ENCODE assay signal across 12 cellular contexts in genomic region chr19:47813995-47814328, GRCh38. TPM values are rescaled to one million over a fixed set of nuclear protein-coding genes. Genes with fewer than 3 reads are reported as not detected.
DNase-seq lines count a peak whose midpoint lies in the region; ATAC-seq, FAIRE-seq and TF ChIP-seq lines count a peak whose summit lies in the region.
"Had no signal": no experiment of that assay in that cellular context is flagged by ENCODE, and none has a peak within 500 bp of the region (broad histone marks: within the 10 kb centered on the region; RNA-seq: fewer than 3 reads in every experiment).

No MANE protein-coding gene starts in this region.

- no peak overlapping the region; the same call in 1 of the 2 replicates for H3K18ac ChIP-seq in H1 (ENCODE audit: extremely low read depth, low read length)

- H3K9me3 Mint-ChIP-seq in CD8-positive, alpha-beta T cell: no peaks in the 10 kb centered on the region
- H3K9me3 Mint-ChIP-seq in activated CD4-positive, alpha-beta memory T cell treated with anti-CD3 and anti-CD28 coated beads, Interleukin-2, amount 10 ng/mL, durations not matched to agents 7 days and 5 days: no peaks in the 10 kb centered on the region

- no peak overlapping the region for H2AFZ ChIP-seq in H1 (ENCODE audit: low read length)

- CTCF ChIA-PET in CD8-positive, alpha-beta T cell (lab: Charles Lee): interaction anchor here (0.5 to 1.7 kb wide), 7 partner anchors 14 to 53 kb away, joined by 3 to 5 read pairs (median 3); no protein-coding TSS in a partner anchor
- CTCF ChIA-PET in H1 (lab: Charles Lee; ENCODE audit: partially characterized antibody) (interaction anchor here (0.7 to 4.0 kb wide), 23 partner anchors 8 to 750 kb away, joined by 3 to 31 read pairs (median 4); partner anchors contain the start of gene EHD2), A673 (lab: Charles Lee) (no interaction called here)
- CTCF ChIA-PET in activated CD4-positive, alpha-beta memory T cell treated with anti-CD3 and anti-CD28 coated beads, Interleukin-2, amount 10 ng/mL, durations not matched to agents 7 days and 5 days (lab: Charles Lee): interaction anchor here (1.6 to 2.2 kb wide), 2 partner anchors 48 to 49 kb away, joined by 3 to 11 read pairs; no protein-coding TSS in a partner anchor

- H3K9me3 ChIP-seq in CD8-positive, alpha-beta T cell (ENCODE audit: low read length): no peaks in the 10 kb centered on the region
- H3K9me3 ChIP-seq in H1 (ENCODE audit: insufficient read depth in 2 of 2, low read depth in 1 of 2, low read length in 1 of 2) (no peaks in the 10 kb centered on the region), A673 (ENCODE audit: low read depth, low read length, poor library complexity, severe bottlenecking) (no peaks in the 10 kb centered on the region)
- H3K9me3 ChIP-seq: BLaER1 had no signal

- H3K4me1 Mint-ChIP-seq in CD8-positive, alpha-beta T cell (ENCODE audit: low read depth): no peaks in the 10 kb centered on the region
- no peaks in the 10 kb centered on the region for H3K4me1 Mint-ChIP-seq in activated CD4-positive, alpha-beta memory T cell treated with anti-CD3 and anti-CD28 coated beads, Interleukin-2, amount 10 ng/mL, durations not matched to agents 7 days and 5 days

- no TSS peak for BruUV-seq in A673 (replicated peaks; lab: Mats Ljungman, UMichigan)

- no peak for FAIRE-seq in H1 (lab: Jason Lieb, UNC)
- FAIRE-seq: GM12891 had no signal

- H3K14ac ChIP-seq in H1 (ENCODE audit: insufficient read length): no peak overlapping the region

- no peaks in the 10 kb centered on the region for H3K36me3 ChIP-seq in CD8-positive, alpha-beta T cell (ENCODE audit: insufficient read depth, low read length)
- no peaks in the 10 kb centered on the region for H3K36me3 ChIP-seq in H1 (ENCODE audit: control insufficient read depth in 2 of 4, insufficient read depth in 4 of 4, low read length in 3 of 4)
- no peaks in the 10 kb centered on the region for H3K36me3 ChIP-seq in A673 (ENCODE audit: insufficient read depth, low read length, poor library complexity, severe bottlenecking)
- H3K36me3 ChIP-seq: BLaER1 had no signal

- H2BK120ac ChIP-seq in H1 (replicated peaks; ENCODE audit: low read depth, low read length): no peak overlapping the region

- TF ChIP-seq RAD21 in H1 (IDR thresholded peaks at IDR 0.05 in 1 of 2, conservative IDR thresholded peaks at IDR 0.05 in 1 of 2; ENCODE audit: low read depth in 2 of 2, low read length in 2 of 2): no peak

- no peak overlapping the region for H3K27ac Mint-ChIP-seq in CD8-positive, alpha-beta T cell
- H3K27ac Mint-ChIP-seq in activated CD4-positive, alpha-beta memory T cell treated with anti-CD3 and anti-CD28 coated beads, Interleukin-2, amount 10 ng/mL, durations not matched to agents 7 days and 5 days: no peak overlapping the region

- H4K20me1 ChIP-seq in H1 (replicated peaks in 1 of 2; ENCODE audit: control insufficient read depth in 1 of 2, insufficient read depth in 2 of 2, low read length in 2 of 2): no peaks in the 10 kb centered on the region
- H4K20me1 ChIP-seq: BLaER1 had no signal

- TF ChIP-seq EP300 in H1 (IDR thresholded peaks at IDR 0.05; ENCODE audit: borderline replicate concordance in 1 of 2, low read depth in 2 of 2, low read length in 2 of 2): no peak

- H3K9ac ChIP-seq in H1 (replicated peaks in 1 of 4; ENCODE audit: extremely low read depth in 1 of 4, low read depth in 3 of 4, low read length in 3 of 4): no peak overlapping the region
- H3K9ac ChIP-seq: BLaER1 had no signal

- H2BK5ac ChIP-seq in H1 (ENCODE audit: low read depth, low read length): peak overlapping the region; percentile 32; the same call in 1 of the 2 replicates

- 71% methylated on average over 7 of the region's 7 CpGs; no CpG with 5 or more reads in 1 of the 2 experiments for WGBS in H1 (ENCODE audit: extremely low coverage in 1 of 2, insufficient coverage in 1 of 2, insufficient read length in 1 of 2, insufficient replicate concordance in 2 of 2, low coverage in 1 of 2, low lambda C conversion rate in 2 of 2, missing lambda C conversion rate in 1 of 2), 2 experiments

- H4K8ac ChIP-seq in H1 (ENCODE audit: extremely low read depth, insufficient read depth, low read length): no peak overlapping the region

- no peaks in the 10 kb centered on the region for H3K27me3 ChIP-seq in CD8-positive, alpha-beta T cell (ENCODE audit: insufficient read depth, low read length)
- H3K27me3 ChIP-seq in H1 (replicated peaks in 1 of 4; ENCODE audit: control insufficient read depth in 3 of 4, extremely low read depth in 1 of 4, insufficient read depth in 3 of 4, low read length in 3 of 4): no peaks in the 10 kb centered on the region
- H3K27me3 ChIP-seq in A673 (replicated peaks; ENCODE audit: insufficient read depth, low read depth, low read length, poor library complexity): no peaks in the 10 kb centered on the region

- intact Hi-C loops in CD8-positive, alpha-beta T cell (cut with DNase I, micrococcal nuclease): loop anchor here in 1 of 2 experiments (1.0 kb wide), 1 partner anchor 49 kb away; no protein-coding TSS in a partner anchor
- intact Hi-C loops in A673 (cut with micrococcal nuclease; ENCODE audit: unreplicated experiment): loop anchor here (1.0 kb wide), 1 partner anchor 49 kb away; no protein-coding TSS in a partner anchor

- peaks cover 4% of the 10 kb centered on the region; the same call in 1 of the 2 replicates for H3K23me2 ChIP-seq in H1 (ENCODE audit: low read depth, low read length)

- H3K4me1 ChIP-seq in CD8-positive, alpha-beta T cell (ENCODE audit: insufficient read depth, low read length): no peaks in the 10 kb centered on the region
- H3K4me1 ChIP-seq in H1 (replicated peaks in 1 of 4; ENCODE audit: control insufficient read depth in 3 of 4, insufficient read depth in 4 of 4, low read length in 3 of 4) (no peaks in the 10 kb centered on the region; a peak in 2 of 7 replicates), A673 (ENCODE audit: insufficient read depth, low read length, poor library complexity, severe bottlenecking) (no peaks in the 10 kb centered on the region)
- H3K4me1 ChIP-seq: BLaER1 had no signal

- H4K91ac ChIP-seq in H1 (replicated peaks; ENCODE audit: insufficient read length, low read length): no peak overlapping the region

- no peak overlapping the region for H3K4me3 ChIP-seq in CD8-positive, alpha-beta T cell (ENCODE audit: low read depth, low read length)
- H3K4me3 ChIP-seq in H1 (ENCODE audit: extremely low read depth in 1 of 4, insufficient read depth in 2 of 4, low read depth in 3 of 4, low read length in 4 of 4): no peak overlapping the region
- H3K4me3 ChIP-seq in A673 (ENCODE audit: low read depth, low read length, poor library complexity, severe bottlenecking): no peak overlapping the region
- H3K4me3 ChIP-seq: BLaER1 had no signal

- TF ChIP-seq CTCF in 22Rv1 (IDR thresholded peaks at IDR 0.05) (peak; percentile 59), VCaP (conservative IDR thresholded peaks at IDR 0.05) (peak; percentile 56), H1 (IDR thresholded peaks at IDR 0.05; ENCODE audit: control extremely low read depth in 1 of 3, insufficient read depth in 1 of 3, low read depth in 1 of 3, low read length in 3 of 3) (no peak), A673 (conservative IDR thresholded peaks at IDR 0.05; ENCODE audit: low read depth, low read length) (no peak)
- TF ChIP-seq CTCF in CD8-positive, alpha-beta T cell (IDR thresholded peaks at IDR 0.05): peak; percentile 13

- no peak for ATAC-seq in CD8-positive, alpha-beta T cell
- no peak for ATAC-seq in HG03378 (IDR thresholded peaks at IDR 0.05; ENCODE audit: unreplicated experiment)

- H3K4me2 ChIP-seq in H1 (ENCODE audit: insufficient read depth in 1 of 2, low read depth in 2 of 2, low read length in 2 of 2): no peak overlapping the region; a peak in 1 of 4 replicates
- H3K4me2 ChIP-seq: BLaER1 had no signal

- no peaks in the 10 kb centered on the region for H3K79me2 ChIP-seq in H1 (ENCODE audit: control insufficient read depth in 1 of 2, insufficient read depth in 2 of 2, low read length in 2 of 2)

- POLR2A ChIA-PET in CD8-positive, alpha-beta T cell (lab: Charles Lee): no interaction called here
- POLR2A ChIA-PET in H1 (lab: Charles Lee; ENCODE audit: partially characterized antibody): interaction anchor here (1.5 to 1.6 kb wide), 2 partner anchors 36 to 61 kb away, joined by 4 read pairs; no protein-coding TSS in a partner anchor
- POLR2A ChIA-PET in A673 (lab: Charles Lee; ENCODE audit: low non-redundant PET): no interaction called here
- POLR2A ChIA-PET in activated CD4-positive, alpha-beta memory T cell treated with anti-CD3 and anti-CD28 coated beads, Interleukin-2, amount 10 ng/mL, durations not matched to agents 7 days and 5 days (lab: Charles Lee): no interaction called here

- H3K79me1 ChIP-seq in H1 (ENCODE audit: low read depth, low read length): no peaks in the 10 kb centered on the region

- H2BK15ac ChIP-seq in H1 (ENCODE audit: low read length): no peak overlapping the region; the same call in 1 of the 2 replicates

- no peak overlapping the region for H3K4ac ChIP-seq in H1 (replicated peaks; ENCODE audit: insufficient read length, low read depth, low read length)

- no peak overlapping the region for H3K56ac ChIP-seq in H1 (replicated peaks; ENCODE audit: insufficient read length, low read depth, low read length)

- H4K5ac ChIP-seq in H1 (ENCODE audit: insufficient read length, low read depth, low read length): no peak overlapping the region

- H3K23ac ChIP-seq in H1 (ENCODE audit: insufficient read length): no peak overlapping the region

- H3K36me3 Mint-ChIP-seq in CD8-positive, alpha-beta T cell: no peaks in the 10 kb centered on the region
- H3K36me3 Mint-ChIP-seq in activated CD4-positive, alpha-beta memory T cell treated with anti-CD3 and anti-CD28 coated beads, Interleukin-2, amount 10 ng/mL, durations not matched to agents 7 days and 5 days (ENCODE audit: low read depth): no peaks in the 10 kb centered on the region

- no peak for TF ChIP-seq POLR2A in H1 (IDR thresholded peaks at IDR 0.05; ENCODE audit: control extremely low read depth in 1 of 2, low read depth in 2 of 2, low read length in 2 of 2)

- H2BK20ac ChIP-seq in H1 (ENCODE audit: low read length): no peak overlapping the region

- no peak overlapping the region for H2AK5ac ChIP-seq in H1 (ENCODE audit: low read depth, low read length)

- H3K4me3 Mint-ChIP-seq in CD8-positive, alpha-beta T cell: no peak overlapping the region
- no peak overlapping the region for H3K4me3 Mint-ChIP-seq in activated CD4-positive, alpha-beta memory T cell treated with anti-CD3 and anti-CD28 coated beads, Interleukin-2, amount 10 ng/mL, durations not matched to agents 7 days and 5 days

- H3K27ac ChIP-seq in 22Rv1 (no peak overlapping the region), VCaP (no peak overlapping the region), H1 (ENCODE audit: low read depth, low read length) (no peak overlapping the region), A673 (ENCODE audit: low read depth, low read length, poor library complexity, severe bottlenecking) (no peak overlapping the region)
- H3K27ac ChIP-seq in CD8-positive, alpha-beta T cell (ENCODE audit: low read depth, low read length): no peak overlapping the region
- H3K27ac ChIP-seq: BLaER1 had no signal

- H2BK12ac ChIP-seq in H1 (ENCODE audit: low read depth, low read length): 0 out of 2 replicates have a peak overlapping the region, but pooled peaks have one; percentile 39

- DNase-seq in CD8-positive, alpha-beta T cell: no peak
- DNase-seq in H1 (ENCODE audit: low read depth in 1 of 2, low spot score in 2 of 2) (no peak), A673 (ENCODE audit: low spot score) (no peak), HT-29 (ENCODE audit: low spot score) (no peak)
- no peak for DNase-seq in activated CD4-positive, alpha-beta memory T cell treated with anti-CD3 and anti-CD28 coated beads, Interleukin-2, amount 10 ng/mL, durations not matched to agents 7 days and 5 days
- DNase-seq: NCI-H1417 treated with DMSO at 0.1 percent for 48 hours, NCI-H2029 treated with DMSO at 0.1 percent for 48 hours had no signal

- H3K27me3 Mint-ChIP-seq in CD8-positive, alpha-beta T cell (ENCODE audit: low read depth): peaks cover 10% of the 10 kb centered on the region
- H3K27me3 Mint-ChIP-seq in activated CD4-positive, alpha-beta memory T cell treated with anti-CD3 and anti-CD28 coated beads, Interleukin-2, amount 10 ng/mL, durations not matched to agents 7 days and 5 days: peaks cover 4% of the 10 kb centered on the region

RNA-seq across cellular contexts. Expression of gene CRX, which starts 7.8 kb away (rescaled TPM):
- not detected for total RNA-seq in CD8-positive, alpha-beta T cell
- total RNA-seq in H1 (2021; fragmentation: NEBNext Ultra II Directional; extraction: Animal tissue kit (Norgen Biotek cat#: 25700)): not detected in 2 replicates
- polyA plus RNA-seq in H1 (2011; rRNA removed): 0.06 and 0.08 TPM in 2 replicates
- polyA plus RNA-seq in H1 (2011; cell fraction: cytosol; rRNA removed): 0.04 TPM
- 0.03 TPM for polyA plus RNA-seq in H1 (2011; cell fraction: nucleus; rRNA removed)
- 0.08 to 0.24 TPM (median 0.23 TPM) in 3 of 4 replicates, not detected in the other for polyA plus RNA-seq in H1 (2012, experiment 1 of 2)
- 0.08 TPM for polyA plus RNA-seq in H1 (2012, experiment 2 of 2)
- 0.02 TPM for polyA plus RNA-seq in H1 (2013, experiment 1 of 2)
- not detected for polyA plus RNA-seq in H1 (2013, experiment 2 of 2)
- polyA minus RNA-seq in H1 (2011; rRNA and poly(A)+ RNA removed): 0.06 and 0.07 TPM in 2 replicates
- polyA minus RNA-seq in H1 (2011; cell fraction: cytosol; rRNA and poly(A)+ RNA removed): not detected
- not detected for polyA minus RNA-seq in H1 (2011; cell fraction: nucleus; rRNA and poly(A)+ RNA removed)
- not detected in 2 replicates for total RNA-seq in A673 (2021)
- not detected in 2 replicates for total RNA-seq in HT-29 (2014; rRNA removed; shearing (Covaris generic))
- not detected for total RNA-seq in activated CD4-positive, alpha-beta memory T cell treated with anti-CD3 and anti-CD28 coated beads, Interleukin-2, amount 10 ng/mL, durations not matched to agents 7 days and 5 days

RNA-seq across cellular contexts. Expression of gene TPRX1, which starts 9.6 kb away (rescaled TPM):
- total RNA-seq in CD8-positive, alpha-beta T cell: not detected
- not detected in 2 replicates for total RNA-seq in H1 (2021; fragmentation: NEBNext Ultra II Directional; extraction: Animal tissue kit (Norgen Biotek cat#: 25700))
- polyA plus RNA-seq in H1 (2011; rRNA removed): 0.03 and 0.05 TPM in 2 replicates
- not detected for polyA plus RNA-seq in H1 (2011; cell fraction: cytosol; rRNA removed)
- not detected for polyA plus RNA-seq in H1 (2011; cell fraction: nucleus; rRNA removed)
- not detected in 4 replicates for polyA plus RNA-seq in H1 (2012, experiment 1 of 2)
- polyA plus RNA-seq in H1 (2012, experiment 2 of 2): not detected
- polyA plus RNA-seq in H1 (2013, experiment 1 of 2): 0.04 TPM
- 0.04 TPM for polyA plus RNA-seq in H1 (2013, experiment 2 of 2)
- not detected in 2 replicates for polyA minus RNA-seq in H1 (2011; rRNA and poly(A)+ RNA removed)
- not detected for polyA minus RNA-seq in H1 (2011; cell fraction: cytosol; rRNA and poly(A)+ RNA removed)
- polyA minus RNA-seq in H1 (2011; cell fraction: nucleus; rRNA and poly(A)+ RNA removed): not detected
- not detected in 2 replicates for total RNA-seq in A673 (2021)
- total RNA-seq in HT-29 (2014; rRNA removed; shearing (Covaris generic)): not detected in 2 replicates
- total RNA-seq in activated CD4-positive, alpha-beta memory T cell treated with anti-CD3 and anti-CD28 coated beads, Interleukin-2, amount 10 ng/mL, durations not matched to agents 7 days and 5 days: not detected

RNA-seq across cellular contexts. Expression of gene SELENOW, which starts 35.5 kb away (rescaled TPM):
- total RNA-seq in CD8-positive, alpha-beta T cell: 10 to 100 TPM; 64.9 to 68.1 TPM
- 361 and 371 TPM in 2 replicates for total RNA-seq in H1 (2021; fragmentation: NEBNext Ultra II Directional; extraction: Animal tissue kit (Norgen Biotek cat#: 25700))
- polyA plus RNA-seq in H1 (2011; rRNA removed): 588 and 709 TPM in 2 replicates
- polyA plus RNA-seq in H1 (2011; cell fraction: cytosol; rRNA removed): 652 TPM
- 471 TPM for polyA plus RNA-seq in H1 (2011; cell fraction: nucleus; rRNA removed)
- polyA plus RNA-seq in H1 (2012, experiment 1 of 2): 211 to 357 TPM (median 346 TPM) in 4 replicates
- 655 TPM for polyA plus RNA-seq in H1 (2012, experiment 2 of 2)
- polyA plus RNA-seq in H1 (2013, experiment 1 of 2): 479 TPM
- polyA plus RNA-seq in H1 (2013, experiment 2 of 2): 488 TPM
- 94.3 and 112 TPM in 2 replicates for polyA minus RNA-seq in H1 (2011; rRNA and poly(A)+ RNA removed)
- polyA minus RNA-seq in H1 (2011; cell fraction: cytosol; rRNA and poly(A)+ RNA removed): 88.6 TPM
- 76.1 TPM for polyA minus RNA-seq in H1 (2011; cell fraction: nucleus; rRNA and poly(A)+ RNA removed)
- 107 and 121 TPM in 2 replicates for total RNA-seq in A673 (2021)
- 492 and 534 TPM in 2 replicates for total RNA-seq in HT-29 (2014; rRNA removed; shearing (Covaris generic))
- 100 to 1,000 TPM; 110 to 120 TPM for total RNA-seq in activated CD4-positive, alpha-beta memory T cell treated with anti-CD3 and anti-CD28 coated beads, Interleukin-2, amount 10 ng/mL, durations not matched to agents 7 days and 5 days

RNA-seq across cellular contexts. Expression of gene TPRX2, which starts 45.1 kb away (rescaled TPM):
- not detected for total RNA-seq in CD8-positive, alpha-beta T cell
- total RNA-seq in H1 (2021; fragmentation: NEBNext Ultra II Directional; extraction: Animal tissue kit (Norgen Biotek cat#: 25700)): not detected in 2 replicates
- not detected in 2 replicates for polyA plus RNA-seq in H1 (2011; rRNA removed)
- not detected for polyA plus RNA-seq in H1 (2011; cell fraction: cytosol; rRNA removed)
- polyA plus RNA-seq in H1 (2011; cell fraction: nucleus; rRNA removed): not detected
- not detected in 4 replicates for polyA plus RNA-seq in H1 (2012, experiment 1 of 2)
- not detected for polyA plus RNA-seq in H1 (2012, experiment 2 of 2)
- 0.10 TPM for polyA plus RNA-seq in H1 (2013, experiment 1 of 2)
- polyA plus RNA-seq in H1 (2013, experiment 2 of 2): not detected
- polyA minus RNA-seq in H1 (2011; rRNA and poly(A)+ RNA removed): not detected in 2 replicates
- not detected for polyA minus RNA-seq in H1 (2011; cell fraction: cytosol; rRNA and poly(A)+ RNA removed)
- not detected for polyA minus RNA-seq in H1 (2011; cell fraction: nucleus; rRNA and poly(A)+ RNA removed)
- total RNA-seq in A673 (2021): not detected in 2 replicates
- not detected in 2 replicates for total RNA-seq in HT-29 (2014; rRNA removed; shearing (Covaris generic))
- not detected for total RNA-seq in activated CD4-positive, alpha-beta memory T cell treated with anti-CD3 and anti-CD28 coated beads, Interleukin-2, amount 10 ng/mL, durations not matched to agents 7 days and 5 days

Comparison
In these comparisons a context has a peak if more than half of its experiments do, and no peak if none do; other contexts are left out.
1. CTCF ChIP-seq: peak in 22Rv1 (single experiment), CD8-positive, alpha-beta T cell (single experiment) and VCaP (single experiment); none in H1 (0 of 3) and A673 (single experiment).